Comparison of ENCODE assay signal across 10 cellular contexts in the genomic region with DNA sequence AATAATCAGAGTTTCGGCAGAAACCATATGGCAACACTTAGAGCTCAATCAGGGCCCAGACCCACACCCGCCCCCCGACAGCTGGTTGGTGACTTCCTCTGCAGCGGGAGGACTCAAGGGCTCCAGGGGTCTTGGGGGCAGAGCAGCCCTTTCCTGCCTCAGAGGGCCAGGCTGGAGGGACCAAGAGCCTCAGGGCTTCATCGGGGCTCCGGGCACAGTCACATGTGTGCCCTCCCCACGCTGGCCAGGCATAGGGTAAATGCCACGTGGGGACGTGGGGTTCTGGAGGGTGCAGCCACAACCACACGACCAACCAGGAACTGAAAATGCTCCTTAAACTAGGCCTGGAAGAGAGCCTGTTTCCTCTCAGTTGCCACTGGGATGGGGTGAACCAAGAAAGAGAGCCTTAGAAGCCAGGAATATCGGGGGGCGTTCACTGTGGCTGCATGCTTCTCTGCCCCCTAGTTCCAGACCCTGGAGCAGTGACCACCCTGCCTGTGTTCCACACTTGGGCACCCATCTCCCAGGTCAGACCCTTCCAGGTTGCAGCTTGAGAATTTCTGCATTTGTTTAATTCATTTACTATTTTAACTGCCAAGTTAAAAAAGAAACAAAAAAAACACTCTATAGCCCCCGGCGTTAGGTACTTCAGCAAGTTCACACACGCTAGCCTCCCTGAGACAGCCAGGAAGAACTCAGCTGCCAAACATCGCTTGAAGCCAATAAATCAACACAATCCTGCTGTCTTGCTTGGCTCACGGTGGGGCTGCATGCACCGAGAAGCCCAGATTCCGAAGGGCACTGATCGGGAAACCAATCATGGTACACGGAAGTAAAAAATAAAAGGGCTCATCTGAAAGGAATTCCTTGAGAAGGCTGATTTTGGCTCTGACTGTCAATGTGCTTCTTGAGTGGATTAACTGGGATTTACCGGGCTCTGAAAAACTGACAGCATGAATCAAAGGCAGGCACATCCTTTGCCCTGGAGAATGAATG. TPM values are rescaled to one million over a fixed set of nuclear protein-coding genes. Genes with fewer than 3 reads are reported as not detected.
DNase-seq lines count a peak whose midpoint lies in the region; ATAC-seq, FAIRE-seq and TF ChIP-seq lines count a peak whose summit lies in the region.
"Had no signal": no experiment of that assay in that cellular context is flagged by ENCODE, and none has a peak within 500 bp of the region (broad histone marks: within the 10 kb centered on the region; RNA-seq: fewer than 3 reads in every experiment).

No MANE protein-coding gene starts in this region.

- H3K4me3 ChIP-seq in LNCaP clone FGC (ENCODE audit: low read depth, low read length) (no peak overlapping the region), adipocyte (ENCODE audit: low read length) (no peak overlapping the region)

- H3K9me3 Mint-ChIP-seq in activated CD8-positive, alpha-beta memory T cell treated with anti-CD3 and anti-CD28 coated beads, Interleukin-2, amount 10 ng/mL, durations not matched to agents 7 days and 5 days (ENCODE audit: low read depth), result peaks cover 5% of the 10 kb centered on the region

- no peak for TF ChIP-seq CTCF in LNCaP clone FGC (IDR thresholded peaks at IDR 0.05; ENCODE audit: control insufficient read depth, extremely low read depth, insufficient read depth)

- no peak for FAIRE-seq in GM12892 (lab: Jason Lieb, UNC)

- ATAC-seq in left lobe of liver, result peak; percentile 37
- no peak for ATAC-seq in activated CD8-positive, alpha-beta memory T cell treated with anti-CD3 and anti-CD28 coated beads, Interleukin-2, amount 10 ng/mL, durations not matched to agents 7 days and 5 days

- no peak for TF ChIP-seq POLR2A in GM12892 (IDR thresholded peaks at IDR 0.05; ENCODE audit: low read depth, low read length)

- H3K27ac Mint-ChIP-seq in activated CD8-positive, alpha-beta memory T cell treated with anti-CD3 and anti-CD28 coated beads, Interleukin-2, amount 10 ng/mL, durations not matched to agents 7 days and 5 days, result no peak overlapping the region

- peaks cover 7% of the 10 kb centered on the region for H3K9me3 ChIP-seq in adipocyte (ENCODE audit: control insufficient read depth, low read length)

- no peaks in the 10 kb centered on the region for H3K36me3 ChIP-seq in adipocyte (ENCODE audit: control insufficient read depth, insufficient read depth, low read length, severe bottlenecking)

- CTCF ChIA-PET in activated CD8-positive, alpha-beta memory T cell treated with anti-CD3 and anti-CD28 coated beads, Interleukin-2, amount 10 ng/mL, durations not matched to agents 7 days and 5 days (lab: Charles Lee), result no interaction called here

- H3K4me1 ChIP-seq in adipocyte (ENCODE audit: control insufficient read depth, insufficient read depth, low read length), result peaks cover 2% of the 10 kb centered on the region

- H3K27me3 ChIP-seq in adipocyte (replicated peaks; ENCODE audit: control insufficient read depth, insufficient read depth, low read length), result peaks cover 69% of the 10 kb centered on the region

- peak; percentile 49 for DNase-seq in AG08395 (ENCODE audit: low spot score)
- peak; percentile 43 for DNase-seq in LNCaP clone FGC (ENCODE audit: low read depth)
- peak; percentile 7 for DNase-seq in adipocyte (ENCODE audit: low read depth)
- no peak for DNase-seq in left lobe of liver (ENCODE audit: low spot score)
- no peak for DNase-seq in AG08396 (ENCODE audit: low spot score)
- DNase-seq in NCI-H187 (lab: John Stamatoyannopoulos, UW), result no peak
- no peak for DNase-seq in activated CD8-positive, alpha-beta memory T cell treated with anti-CD3 and anti-CD28 coated beads, Interleukin-2, amount 10 ng/mL, durations not matched to agents 7 days and 5 days
- DNase-seq in GM12892 (ENCODE audit: insufficient read length), result no peak
- DNase-seq: activated gamma-delta T cell treated with Interleukin-2 at 50 U/mL for 16 hours, SHP77 treated with DMSO at 0.1 percent for 48 hours had no signal

- no peaks in the 10 kb centered on the region for H3K36me3 Mint-ChIP-seq in activated CD8-positive, alpha-beta memory T cell treated with anti-CD3 and anti-CD28 coated beads, Interleukin-2, amount 10 ng/mL, durations not matched to agents 7 days and 5 days

- no peak overlapping the region for H3K4me3 Mint-ChIP-seq in activated CD8-positive, alpha-beta memory T cell treated with anti-CD3 and anti-CD28 coated beads, Interleukin-2, amount 10 ng/mL, durations not matched to agents 7 days and 5 days

- no peaks in the 10 kb centered on the region for H3K4me1 Mint-ChIP-seq in activated CD8-positive, alpha-beta memory T cell treated with anti-CD3 and anti-CD28 coated beads, Interleukin-2, amount 10 ng/mL, durations not matched to agents 7 days and 5 days

- H3K27me3 Mint-ChIP-seq in activated CD8-positive, alpha-beta memory T cell treated with anti-CD3 and anti-CD28 coated beads, Interleukin-2, amount 10 ng/mL, durations not matched to agents 7 days and 5 days, result peaks cover 4% of the 10 kb centered on the region

- no peak overlapping the region for H3K9ac ChIP-seq in adipocyte (ENCODE audit: low read length)

RNA-seq across cellular contexts. Expression of a gene that starts 56.1 kb away (rescaled TPM):
- 74.1 TPM for total RNA-seq in left lobe of liver
- total RNA-seq in activated CD8-positive, alpha-beta memory T cell treated with anti-CD3 and anti-CD28 coated beads, Interleukin-2, amount 10 ng/mL, durations not matched to agents 7 days and 5 days, result 100 to 1,000 TPM; 117 to 120 TPM
- 32.8 TPM for polyA plus RNA-seq in GM12892 (2012; ENCODE audit: missing spikeins)

Comparison
In these comparisons a context has a peak if more than half of its experiments do, and no peak if none do; other contexts are left out.
1. DNase-seq: peak in AG08395 (single experiment), LNCaP clone FGC (single experiment) and adipocyte (single experiment); none in left lobe of liver (single experiment), AG08396 (single experiment), NCI-H187 (0 of 2), activated CD8-positive, alpha-beta memory T cell treated with anti-CD3 and anti-CD28 coated beads, Interleukin-2, amount 10 ng/mL, durations not matched to agents 7 days and 5 days (single experiment) and GM12892 (single experiment).